In the genomic region with DNA sequence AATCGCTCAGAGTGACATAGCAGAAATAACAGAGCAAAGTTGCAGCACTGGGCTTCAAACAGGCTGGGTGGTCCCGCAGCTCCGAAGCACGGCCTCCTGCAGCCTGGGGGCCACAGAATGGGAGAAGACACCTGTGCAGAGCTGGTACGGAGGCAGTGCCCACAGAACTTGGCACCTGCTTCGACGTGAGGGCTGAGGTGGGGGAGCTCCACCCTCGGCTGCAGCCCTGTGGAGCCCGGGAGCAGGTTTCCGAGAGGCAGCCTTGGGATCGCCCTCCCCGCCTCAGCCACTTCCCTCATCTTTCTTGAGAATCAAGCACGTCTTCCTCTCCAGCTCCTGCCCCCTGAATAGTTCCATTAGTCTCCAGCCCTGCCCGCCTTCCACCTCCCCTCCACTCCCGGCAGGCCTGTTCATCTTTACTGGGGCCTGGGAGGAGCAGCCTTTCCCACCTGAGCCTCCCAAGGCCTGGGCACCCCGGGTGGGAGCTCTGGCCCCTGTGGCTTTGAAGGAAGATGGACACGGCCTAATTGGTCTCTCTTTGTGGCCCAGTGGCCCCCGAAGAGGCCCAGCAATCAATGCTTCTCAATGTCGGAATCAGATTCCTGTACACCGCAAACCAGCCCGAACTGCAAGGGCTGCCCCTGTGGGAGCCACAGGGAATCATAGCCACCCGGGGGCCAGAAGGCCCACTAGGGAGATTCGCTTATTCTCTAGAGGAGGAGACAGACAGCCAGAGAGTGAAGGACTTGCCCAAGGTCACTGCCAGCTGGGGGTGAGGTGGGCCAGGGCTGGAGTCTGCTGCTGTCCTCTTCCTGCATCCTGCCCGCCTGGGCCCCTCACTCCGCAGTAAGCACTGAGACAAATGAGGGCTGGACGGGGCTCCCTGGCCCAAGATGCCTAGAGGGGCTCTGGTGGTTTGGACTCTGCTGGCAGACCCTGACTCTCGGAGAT, we compare ENCODE assay signal across 2 cellular contexts.
TF ChIP-seq lines count a peak whose summit lies in the region.

No MANE protein-coding gene starts in this region.

TF ChIP-seq in SK-N-SH, 30 proteins besides CTCF, POLR2A, EP300 and RAD21:
- TF ChIP-seq CHD2 (IDR thresholded peaks at IDR 0.05; ENCODE audit: low read length, partially characterized antibody) (no peak), TCF12 (IDR thresholded peaks at IDR 0.05) (no peak), FOXJ3 (CRISPR knock-in tag; IDR thresholded peaks at IDR 0.05) (no peak), MXI1 (IDR thresholded peaks at IDR 0.05; ENCODE audit: low read depth, low read length) (no peak), SIN3A (IDR thresholded peaks at IDR 0.05; ENCODE audit: borderline replicate concordance, low read depth, low read length) (no peak), SMC3 (IDR thresholded peaks at IDR 0.05; ENCODE audit: low read depth, low read length) (no peak), NRF1 (IDR thresholded peaks at IDR 0.05; ENCODE audit: low read depth, low read length) (no peak), TEAD4 (IDR thresholded peaks at IDR 0.05; ENCODE audit: borderline replicate concordance, insufficient read depth) (no peak), JUND (IDR thresholded peaks at IDR 0.05) (no peak), YY1 (IDR thresholded peaks at IDR 0.05; ENCODE audit: low read depth) (no peak)
- TF ChIP-seq, protein P1, sequence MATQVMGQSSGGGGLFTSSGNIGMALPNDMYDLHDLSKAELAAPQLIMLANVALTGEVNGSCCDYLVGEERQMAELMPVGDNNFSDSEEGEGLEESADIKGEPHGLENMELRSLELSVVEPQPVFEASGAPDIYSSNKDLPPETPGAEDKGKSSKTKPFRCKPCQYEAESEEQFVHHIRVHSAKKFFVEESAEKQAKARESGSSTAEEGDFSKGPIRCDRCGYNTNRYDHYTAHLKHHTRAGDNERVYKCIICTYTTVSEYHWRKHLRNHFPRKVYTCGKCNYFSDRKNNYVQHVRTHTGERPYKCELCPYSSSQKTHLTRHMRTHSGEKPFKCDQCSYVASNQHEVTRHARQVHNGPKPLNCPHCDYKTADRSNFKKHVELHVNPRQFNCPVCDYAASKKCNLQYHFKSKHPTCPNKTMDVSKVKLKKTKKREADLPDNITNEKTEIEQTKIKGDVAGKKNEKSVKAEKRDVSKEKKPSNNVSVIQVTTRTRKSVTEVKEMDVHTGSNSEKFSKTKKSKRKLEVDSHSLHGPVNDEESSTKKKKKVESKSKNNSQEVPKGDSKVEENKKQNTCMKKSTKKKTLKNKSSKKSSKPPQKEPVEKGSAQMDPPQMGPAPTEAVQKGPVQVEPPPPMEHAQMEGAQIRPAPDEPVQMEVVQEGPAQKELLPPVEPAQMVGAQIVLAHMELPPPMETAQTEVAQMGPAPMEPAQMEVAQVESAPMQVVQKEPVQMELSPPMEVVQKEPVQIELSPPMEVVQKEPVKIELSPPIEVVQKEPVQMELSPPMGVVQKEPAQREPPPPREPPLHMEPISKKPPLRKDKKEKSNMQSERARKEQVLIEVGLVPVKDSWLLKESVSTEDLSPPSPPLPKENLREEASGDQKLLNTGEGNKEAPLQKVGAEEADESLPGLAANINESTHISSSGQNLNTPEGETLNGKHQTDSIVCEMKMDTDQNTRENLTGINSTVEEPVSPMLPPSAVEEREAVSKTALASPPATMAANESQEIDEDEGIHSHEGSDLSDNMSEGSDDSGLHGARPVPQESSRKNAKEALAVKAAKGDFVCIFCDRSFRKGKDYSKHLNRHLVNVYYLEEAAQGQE (IDR thresholded peaks at IDR 0.05; ENCODE audit: low read depth, low read length), result no peak

TF ChIP-seq in SK-N-SH treated with all-trans-retinoic acid at 6 μM for 48 hours, 23 proteins besides CTCF, POLR2A, EP300 and RAD21:
- TF ChIP-seq SNAI2 (CRISPR knock-in tag; IDR thresholded peaks at IDR 0.05) (no peak), OSR1 (CRISPR knock-in tag; IDR thresholded peaks at IDR 0.05) (no peak), ARNTL (CRISPR knock-in tag; IDR thresholded peaks at IDR 0.05; ENCODE audit: borderline replicate concordance, low read depth) (no peak), GLIS3 (CRISPR knock-in tag; IDR thresholded peaks at IDR 0.05) (no peak), ZNF70 (CRISPR knock-in tag; IDR thresholded peaks at IDR 0.05) (no peak)
- TF ChIP-seq, protein P2, sequence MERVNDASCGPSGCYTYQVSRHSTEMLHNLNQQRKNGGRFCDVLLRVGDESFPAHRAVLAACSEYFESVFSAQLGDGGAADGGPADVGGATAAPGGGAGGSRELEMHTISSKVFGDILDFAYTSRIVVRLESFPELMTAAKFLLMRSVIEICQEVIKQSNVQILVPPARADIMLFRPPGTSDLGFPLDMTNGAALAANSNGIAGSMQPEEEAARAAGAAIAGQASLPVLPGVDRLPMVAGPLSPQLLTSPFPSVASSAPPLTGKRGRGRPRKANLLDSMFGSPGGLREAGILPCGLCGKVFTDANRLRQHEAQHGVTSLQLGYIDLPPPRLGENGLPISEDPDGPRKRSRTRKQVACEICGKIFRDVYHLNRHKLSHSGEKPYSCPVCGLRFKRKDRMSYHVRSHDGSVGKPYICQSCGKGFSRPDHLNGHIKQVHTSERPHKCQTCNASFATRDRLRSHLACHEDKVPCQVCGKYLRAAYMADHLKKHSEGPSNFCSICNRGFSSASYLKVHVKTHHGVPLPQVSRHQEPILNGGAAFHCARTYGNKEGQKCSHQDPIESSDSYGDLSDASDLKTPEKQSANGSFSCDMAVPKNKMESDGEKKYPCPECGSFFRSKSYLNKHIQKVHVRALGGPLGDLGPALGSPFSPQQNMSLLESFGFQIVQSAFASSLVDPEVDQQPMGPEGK (CRISPR knock-in tag; IDR thresholded peaks at IDR 0.05; ENCODE audit: borderline replicate concordance), result no peak
